In the genomic region with DNA sequence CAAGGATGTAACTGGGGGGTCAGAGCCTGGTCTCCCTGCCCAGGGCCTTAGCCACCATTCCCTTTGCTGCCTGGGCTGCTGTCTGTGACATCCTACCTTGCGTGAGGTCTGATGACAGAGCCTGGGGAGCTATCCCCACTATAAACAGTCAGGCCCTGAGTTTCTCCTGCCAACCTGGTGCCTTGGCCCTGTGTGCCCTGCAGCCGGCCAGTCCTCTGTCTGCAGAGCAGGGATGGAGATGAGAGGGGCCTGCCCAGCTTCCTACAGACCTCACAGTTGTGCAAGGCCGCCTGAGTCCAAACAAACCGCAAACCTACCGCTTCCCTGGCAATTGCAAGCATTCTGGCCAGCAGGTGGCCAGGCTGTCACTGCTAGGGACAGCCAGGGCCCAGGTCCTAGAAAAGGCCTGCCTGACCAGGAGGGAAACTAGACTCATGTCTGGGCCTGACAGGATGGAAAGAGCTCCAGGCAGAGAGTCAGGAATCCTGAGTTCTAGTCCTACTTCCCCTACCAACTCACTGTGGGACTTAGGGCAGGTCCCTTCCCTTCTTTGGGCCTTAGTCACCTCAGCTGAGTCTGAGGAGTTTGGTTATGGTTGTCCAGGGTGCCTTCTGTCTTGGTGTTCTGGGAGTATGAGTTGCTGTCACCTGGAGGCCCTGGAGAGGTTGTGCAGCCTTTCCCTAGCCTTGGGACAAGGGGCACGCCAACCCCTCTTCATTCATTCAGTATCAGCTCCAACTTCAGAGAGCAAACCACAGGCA, we compare ENCODE assay signal across 10 cellular contexts.
DNase-seq lines count a peak whose midpoint lies in the region; ATAC-seq and TF ChIP-seq lines count a peak whose summit lies in the region.
"Had no signal": no experiment of that assay in that cellular context is flagged by ENCODE, and none has a peak within 500 bp of the region (broad histone marks: within the 10 kb centered on the region; RNA-seq: fewer than 3 reads in every experiment).

No MANE protein-coding gene starts in this region.

- intact Hi-C loops in left lung (cut with DNase I), result no loop called here

- H3K4me1 Mint-ChIP-seq in brain, result peaks cover 39% of the 10 kb centered on the region
- H3K4me1 Mint-ChIP-seq in activated CD8-positive, alpha-beta T cell treated with anti-CD3 and anti-CD28 coated beads, Interleukin-2, amount 10 ng/mL, durations not matched to agents 7 days and 5 days (ENCODE audit: low read depth), result no peaks in the 10 kb centered on the region

- CTCF ChIA-PET in activated CD8-positive, alpha-beta T cell treated with anti-CD3 and anti-CD28 coated beads, Interleukin-2, amount 10 ng/mL, durations not matched to agents 7 days and 5 days (lab: Charles Lee), result interaction anchor here (0.9 to 1.4 kb wide), 2 partner anchors 39 to 222 kb away, joined by 3 to 4 read pairs; no protein-coding TSS in a partner anchor

- no peak for DNase-seq in AG09309 (ENCODE audit: low read depth)
- no peak for DNase-seq in LNCaP clone FGC (ENCODE audit: low read depth)
- DNase-seq in left lung, result no peak
- DNase-seq in activated CD8-positive, alpha-beta T cell treated with anti-CD3 and anti-CD28 coated beads, Interleukin-2, amount 10 ng/mL, durations not matched to agents 7 days and 5 days, result no peak
- DNase-seq in mesenteric fat pad (ENCODE audit: low spot score), result no peak
- DNase-seq: EL; stimulated activated CD4-positive, alpha-beta T cell treated with anti-CD3 and anti-CD28 coated beads, Interleukin-4, amount 100 ng/mL, for 4 hours had no signal

- peaks cover 0 to 3% (median 0%) of the 10 kb centered on the region in 5 experiments for H3K9me3 Mint-ChIP-seq in brain
- H3K9me3 Mint-ChIP-seq in activated CD8-positive, alpha-beta T cell treated with anti-CD3 and anti-CD28 coated beads, Interleukin-2, amount 10 ng/mL, durations not matched to agents 7 days and 5 days (ENCODE audit: insufficient read depth), result no peaks in the 10 kb centered on the region

- H3K9me3 ChIP-seq in left lung, result no peaks in the 10 kb centered on the region

- no peaks in the 10 kb centered on the region for H3K36me3 ChIP-seq in left lung

- POLR2A ChIA-PET in activated CD8-positive, alpha-beta T cell treated with anti-CD3 and anti-CD28 coated beads, Interleukin-2, amount 10 ng/mL, durations not matched to agents 7 days and 5 days (lab: Charles Lee), result interaction anchor here (0.6 kb wide), 1 partner anchor 166 kb away, joined by 3 read pairs; no protein-coding TSS in a partner anchor

- no peaks in the 10 kb centered on the region for H3K27me3 Mint-ChIP-seq in brain
- peaks cover under 1% of the 10 kb centered on the region for H3K27me3 Mint-ChIP-seq in activated CD8-positive, alpha-beta T cell treated with anti-CD3 and anti-CD28 coated beads, Interleukin-2, amount 10 ng/mL, durations not matched to agents 7 days and 5 days (ENCODE audit: low read depth)

- H3K36me3 Mint-ChIP-seq in brain, result no peaks in the 10 kb centered on the region
- no peaks in the 10 kb centered on the region for H3K36me3 Mint-ChIP-seq in activated CD8-positive, alpha-beta T cell treated with anti-CD3 and anti-CD28 coated beads, Interleukin-2, amount 10 ng/mL, durations not matched to agents 7 days and 5 days (ENCODE audit: low read depth)

- H3K27ac Mint-ChIP-seq in brain, result peak overlapping the region in 3 of 5 experiments; percentile 50 to 82 (median 73)
- H3K27ac Mint-ChIP-seq in activated CD8-positive, alpha-beta T cell treated with anti-CD3 and anti-CD28 coated beads, Interleukin-2, amount 10 ng/mL, durations not matched to agents 7 days and 5 days, result no peak overlapping the region

- H3K4me1 ChIP-seq in left lung, result no peaks in the 10 kb centered on the region

- no peaks in the 10 kb centered on the region for H3K27me3 ChIP-seq in left lung

- peak; percentile 31 for TF ChIP-seq CTCF in AG09309 (IDR thresholded peaks at IDR 0.05; ENCODE audit: control insufficient read depth, insufficient read depth, low read depth, low read length, missing control alignments)
- TF ChIP-seq CTCF in LNCaP clone FGC (IDR thresholded peaks at IDR 0.05; ENCODE audit: control insufficient read depth, extremely low read depth, insufficient read depth), result peak; percentile 37
- peak in 1 of 2 experiments; percentile 50 for TF ChIP-seq CTCF in brain (conservative IDR thresholded peaks at IDR 0.05)
- TF ChIP-seq CTCF in left lung (IDR thresholded peaks at IDR 0.05), result peak; percentile 14 to 46

- H3K4me3 ChIP-seq in AG09309 (ENCODE audit: control insufficient read depth, low read depth, low read length), result no peak overlapping the region
- no peak overlapping the region for H3K4me3 ChIP-seq in LNCaP clone FGC (ENCODE audit: low read depth, low read length)
- H3K4me3 ChIP-seq in left lung, result no peak overlapping the region

- H3K27ac ChIP-seq in left lung, result no peak overlapping the region

- ATAC-seq in left lung, result peak; percentile 73
- ATAC-seq in GM18873 (IDR thresholded peaks at IDR 0.05; ENCODE audit: low FRiP score, unreplicated experiment), result no peak
- ATAC-seq in GM19467 (IDR thresholded peaks at IDR 0.05; ENCODE audit: unreplicated experiment), result no peak
- no peak for ATAC-seq in activated CD8-positive, alpha-beta T cell treated with anti-CD3 and anti-CD28 coated beads, Interleukin-2, amount 10 ng/mL, durations not matched to agents 7 days and 5 days

- H3K4me3 Mint-ChIP-seq in brain, result peak overlapping the region in 1 of 5 experiments; percentile 45
- H3K4me3 Mint-ChIP-seq in activated CD8-positive, alpha-beta T cell treated with anti-CD3 and anti-CD28 coated beads, Interleukin-2, amount 10 ng/mL, durations not matched to agents 7 days and 5 days, result no peak overlapping the region
